23 cellular contexts compared by ENCODE assay signal in genomic region chr6:52475307-52475706, GRCh38. TPM values are rescaled to one million over a fixed set of nuclear protein-coding genes. Genes with fewer than 3 reads are reported as not detected.
DNase-seq lines count a peak whose midpoint lies in the region; FAIRE-seq and TF ChIP-seq lines count a peak whose summit lies in the region.
"Had no signal": no experiment of that assay in that cellular context is flagged by ENCODE, and none has a peak within 500 bp of the region (broad histone marks: within the 10 kb centered on the region; RNA-seq: fewer than 3 reads in every experiment).

No MANE protein-coding gene starts in this region.

- no peaks in the 10 kb centered on the region for H3K4me1 Mint-ChIP-seq in mesothelial cell of epicardium
- H3K4me1 Mint-ChIP-seq: CD4-positive, CD25-positive, alpha-beta regulatory T cell; CD8-positive, alpha-beta memory T cell; IgD-negative memory B cell had no signal

- TF ChIP-seq CTCF in choroid plexus epithelial cell (conservative IDR thresholded peaks at IDR 0.05; ENCODE audit: low read depth, low read length) (no peak), mesothelial cell of epicardium (IDR thresholded peaks at IDR 0.05; ENCODE audit: unreplicated experiment) (no peak)

- no peaks in the 10 kb centered on the region for H3K36me3 ChIP-seq in small intestine (ENCODE audit: control insufficient read depth in 2 of 2, insufficient read depth in 2 of 2, low read length in 2 of 2)
- H3K36me3 ChIP-seq: BE2C had no signal

- H3K9me3 ChIP-seq in small intestine (ENCODE audit: control insufficient read depth, low read depth) = no peaks in the 10 kb centered on the region
- H3K9me3 ChIP-seq: BE2C had no signal

- DNase-seq in H54 (ENCODE audit: insufficient read length, low spot score) (no peak), choroid plexus epithelial cell (ENCODE audit: low read depth) (peak; percentile 46), iris pigment epithelial cell (ENCODE audit: low read depth) (peak; percentile 50), mesothelial cell of epicardium (ENCODE audit: low spot score in 2 of 2, unreplicated experiment in 2 of 2) (no peak), amygdala (lab: John Stamatoyannopoulos, UW) (no peak), small intestine (no peak)
- DNase-seq: ACHN; BE2C; C1 segment of cervical spinal cord; CD4-positive, CD25-positive, alpha-beta regulatory T cell; CD8-positive, alpha-beta memory T cell; COR-L47; DMS 273 treated with DMSO at 0.1 percent for 48 hours; DMS53; DND-41; GM23248; HCEC 1CT had no signal

- H3K4me1 ChIP-seq in small intestine (ENCODE audit: control insufficient read depth in 2 of 2, insufficient read depth in 1 of 2, low read depth in 1 of 2, low read length in 1 of 2) = peaks cover 0 to 2% of the 10 kb centered on the region in 2 donors
- H3K4me1 ChIP-seq: BE2C had no signal

- H3K27ac ChIP-seq in small intestine (ENCODE audit: low read depth in 1 of 2, low read length in 1 of 2) = no peak overlapping the region
- H3K27ac ChIP-seq: GM23248 had no signal

- TF ChIP-seq POLR2A in H54 (IDR thresholded peaks at IDR 0.05; ENCODE audit: low read depth, low read length) = no peak

- no peaks in the 10 kb centered on the region for H3K27me3 ChIP-seq in small intestine (ENCODE audit: control insufficient read depth in 2 of 2, insufficient read depth in 2 of 2, low read length in 2 of 2)
- H3K27me3 ChIP-seq: BE2C had no signal

- FAIRE-seq in H54 (lab: Jason Lieb, UNC) = peak; percentile 48
- no peak for FAIRE-seq in small intestine (lab: Jason Lieb, UNC)
- FAIRE-seq: A204.1, G401.6, GM12891, GM19239, HTR-8/SVneo had no signal

- H3K27ac Mint-ChIP-seq in mesothelial cell of epicardium = no peak overlapping the region
- H3K27ac Mint-ChIP-seq: CD4-positive, CD25-positive, alpha-beta regulatory T cell; IgD-negative memory B cell had no signal

- no peaks in the 10 kb centered on the region for H3K27me3 Mint-ChIP-seq in mesothelial cell of epicardium (ENCODE audit: low read depth)
- H3K27me3 Mint-ChIP-seq: CD8-positive, alpha-beta memory T cell; IgD-negative memory B cell had no signal

- no peaks in the 10 kb centered on the region for H3K9me3 Mint-ChIP-seq in mesothelial cell of epicardium
- H3K9me3 Mint-ChIP-seq: CD4-positive, CD25-positive, alpha-beta regulatory T cell; IgD-negative memory B cell had no signal

- H3K36me3 Mint-ChIP-seq in mesothelial cell of epicardium = peaks cover 4% of the 10 kb centered on the region
- H3K36me3 Mint-ChIP-seq: CD4-positive, CD25-positive, alpha-beta regulatory T cell; CD8-positive, alpha-beta memory T cell had no signal

- 65 to 91% (median 88%) methylated on average over 2 of the region's 2 CpGs for WGBS in small intestine, 3 donors

- H3K4me3 Mint-ChIP-seq in mesothelial cell of epicardium = no peak overlapping the region
- H3K4me3 Mint-ChIP-seq: CD4-positive, CD25-positive, alpha-beta regulatory T cell; CD8-positive, alpha-beta memory T cell had no signal

- H3K4me3 ChIP-seq in choroid plexus epithelial cell (ENCODE audit: low read depth, low read length) (no peak overlapping the region), small intestine (ENCODE audit: low read depth in 1 of 2, low read length in 2 of 2) (no peak overlapping the region)
- H3K4me3 ChIP-seq: GM23248 had no signal

RNA-seq across cellular contexts. Expression of gene EFHC1, which starts 55.2 kb away (rescaled TPM):
- 33.0 to 36.1 TPM (median 34.4 TPM) in 3 replicates for total RNA-seq in mesothelial cell of epicardium
- polyA plus RNA-seq in small intestine = 10 to 100 TPM; 10.4 to 23.8 (median 22.4) TPM

Comparison
In these comparisons a context has a peak if more than half of its experiments do, and no peak if none do; other contexts are left out.
1. DNase-seq: peak in choroid plexus epithelial cell (single experiment) and iris pigment epithelial cell (single experiment); none in H54 (single experiment), mesothelial cell of epicardium (0 of 2), amygdala (0 of 56) and small intestine (single experiment).